ENCODE assay signal across 2 cellular contexts in the genomic region with DNA sequence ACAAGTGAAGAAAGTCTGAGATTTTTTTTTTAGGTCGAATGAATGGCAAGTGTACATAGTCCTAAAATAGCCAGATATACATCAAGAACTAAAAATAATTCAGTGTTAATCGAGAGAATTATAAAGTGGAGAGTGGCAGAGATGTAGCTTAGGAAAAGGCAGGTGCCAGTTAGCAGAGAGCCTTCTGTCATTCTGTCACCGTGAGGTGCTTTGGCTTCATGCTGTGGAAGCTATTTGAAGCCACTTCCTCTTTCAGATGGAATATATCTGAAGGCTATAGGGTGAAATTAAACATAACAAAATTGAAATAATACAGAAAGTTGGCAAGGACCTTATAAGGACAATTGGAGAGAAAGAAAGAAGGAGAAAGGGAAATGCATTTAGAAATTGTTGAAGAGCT.
TF ChIP-seq lines count a peak whose summit lies in the region.

No MANE protein-coding gene starts in this region.

TF ChIP-seq in GM12878, 131 proteins besides CTCF, POLR2A, EP300 and RAD21 (continued from another document):
- no peak for TF ChIP-seq SREBF2 (IDR thresholded peaks at IDR 0.05; ENCODE audit: low read length)
TF ChIP-seq in GM12878: peak in this region for 1.

TF ChIP-seq in SK-N-SH, 30 proteins besides CTCF, POLR2A, EP300 and RAD21:
- TF ChIP-seq, protein P1, sequence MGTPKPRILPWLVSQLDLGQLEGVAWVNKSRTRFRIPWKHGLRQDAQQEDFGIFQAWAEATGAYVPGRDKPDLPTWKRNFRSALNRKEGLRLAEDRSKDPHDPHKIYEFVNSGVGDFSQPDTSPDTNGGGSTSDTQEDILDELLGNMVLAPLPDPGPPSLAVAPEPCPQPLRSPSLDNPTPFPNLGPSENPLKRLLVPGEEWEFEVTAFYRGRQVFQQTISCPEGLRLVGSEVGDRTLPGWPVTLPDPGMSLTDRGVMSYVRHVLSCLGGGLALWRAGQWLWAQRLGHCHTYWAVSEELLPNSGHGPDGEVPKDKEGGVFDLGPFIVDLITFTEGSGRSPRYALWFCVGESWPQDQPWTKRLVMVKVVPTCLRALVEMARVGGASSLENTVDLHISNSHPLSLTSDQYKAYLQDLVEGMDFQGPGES (IDR thresholded peaks at IDR 0.05; ENCODE audit: low read depth, low read length), result no peak
- no peak for TF ChIP-seq FOXJ3 (CRISPR knock-in tag; IDR thresholded peaks at IDR 0.05)
- no peak for TF ChIP-seq TAF1 (IDR thresholded peaks at IDR 0.05; ENCODE audit: borderline replicate concordance, low read depth, low read length)
- TF ChIP-seq, protein P2, sequence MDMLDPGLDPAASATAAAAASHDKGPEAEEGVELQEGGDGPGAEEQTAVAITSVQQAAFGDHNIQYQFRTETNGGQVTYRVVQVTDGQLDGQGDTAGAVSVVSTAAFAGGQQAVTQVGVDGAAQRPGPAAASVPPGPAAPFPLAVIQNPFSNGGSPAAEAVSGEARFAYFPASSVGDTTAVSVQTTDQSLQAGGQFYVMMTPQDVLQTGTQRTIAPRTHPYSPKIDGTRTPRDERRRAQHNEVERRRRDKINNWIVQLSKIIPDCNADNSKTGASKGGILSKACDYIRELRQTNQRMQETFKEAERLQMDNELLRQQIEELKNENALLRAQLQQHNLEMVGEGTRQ (IDR thresholded peaks at IDR 0.05; ENCODE audit: borderline replicate concordance, low read depth, low read length), result no peak
- no peak for TF ChIP-seq JUND (IDR thresholded peaks at IDR 0.05)
- TF ChIP-seq FOSL2 (IDR thresholded peaks at IDR 0.05; ENCODE audit: borderline replicate concordance, low read depth), result no peak
- TF ChIP-seq, protein P3, sequence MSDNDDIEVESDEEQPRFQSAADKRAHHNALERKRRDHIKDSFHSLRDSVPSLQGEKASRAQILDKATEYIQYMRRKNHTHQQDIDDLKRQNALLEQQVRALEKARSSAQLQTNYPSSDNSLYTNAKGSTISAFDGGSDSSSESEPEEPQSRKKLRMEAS (IDR thresholded peaks at IDR 0.05; ENCODE audit: low read depth), result no peak
TF ChIP-seq in SK-N-SH: peak in this region for 0.
